ENCODE assay signal across 1 cellular context in the genomic region with DNA sequence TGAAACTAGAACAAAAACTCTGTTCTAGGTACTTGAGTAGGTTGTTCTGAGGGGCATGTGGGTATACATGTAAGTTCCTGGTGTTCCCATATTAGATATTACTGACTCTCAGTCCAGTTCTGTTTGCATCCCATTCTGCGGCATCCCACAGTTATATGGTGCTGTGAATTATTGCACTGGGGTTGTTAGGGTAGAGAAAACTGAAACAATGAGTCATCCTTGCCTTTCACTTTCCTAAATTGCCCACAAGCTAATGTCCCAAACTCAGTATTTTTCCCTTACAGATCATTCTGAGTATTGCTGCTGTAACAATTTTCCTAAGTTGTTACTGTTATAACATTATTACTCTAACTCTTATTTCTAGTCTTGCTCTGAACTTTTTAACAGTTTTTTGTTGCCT.
TF ChIP-seq lines count a peak whose summit lies in the region.

No MANE protein-coding gene starts in this region.

TF ChIP-seq in GM23338, 12 proteins besides CTCF, POLR2A, EP300 and RAD21 (continued from another document):
- TF ChIP-seq, protein P1, sequence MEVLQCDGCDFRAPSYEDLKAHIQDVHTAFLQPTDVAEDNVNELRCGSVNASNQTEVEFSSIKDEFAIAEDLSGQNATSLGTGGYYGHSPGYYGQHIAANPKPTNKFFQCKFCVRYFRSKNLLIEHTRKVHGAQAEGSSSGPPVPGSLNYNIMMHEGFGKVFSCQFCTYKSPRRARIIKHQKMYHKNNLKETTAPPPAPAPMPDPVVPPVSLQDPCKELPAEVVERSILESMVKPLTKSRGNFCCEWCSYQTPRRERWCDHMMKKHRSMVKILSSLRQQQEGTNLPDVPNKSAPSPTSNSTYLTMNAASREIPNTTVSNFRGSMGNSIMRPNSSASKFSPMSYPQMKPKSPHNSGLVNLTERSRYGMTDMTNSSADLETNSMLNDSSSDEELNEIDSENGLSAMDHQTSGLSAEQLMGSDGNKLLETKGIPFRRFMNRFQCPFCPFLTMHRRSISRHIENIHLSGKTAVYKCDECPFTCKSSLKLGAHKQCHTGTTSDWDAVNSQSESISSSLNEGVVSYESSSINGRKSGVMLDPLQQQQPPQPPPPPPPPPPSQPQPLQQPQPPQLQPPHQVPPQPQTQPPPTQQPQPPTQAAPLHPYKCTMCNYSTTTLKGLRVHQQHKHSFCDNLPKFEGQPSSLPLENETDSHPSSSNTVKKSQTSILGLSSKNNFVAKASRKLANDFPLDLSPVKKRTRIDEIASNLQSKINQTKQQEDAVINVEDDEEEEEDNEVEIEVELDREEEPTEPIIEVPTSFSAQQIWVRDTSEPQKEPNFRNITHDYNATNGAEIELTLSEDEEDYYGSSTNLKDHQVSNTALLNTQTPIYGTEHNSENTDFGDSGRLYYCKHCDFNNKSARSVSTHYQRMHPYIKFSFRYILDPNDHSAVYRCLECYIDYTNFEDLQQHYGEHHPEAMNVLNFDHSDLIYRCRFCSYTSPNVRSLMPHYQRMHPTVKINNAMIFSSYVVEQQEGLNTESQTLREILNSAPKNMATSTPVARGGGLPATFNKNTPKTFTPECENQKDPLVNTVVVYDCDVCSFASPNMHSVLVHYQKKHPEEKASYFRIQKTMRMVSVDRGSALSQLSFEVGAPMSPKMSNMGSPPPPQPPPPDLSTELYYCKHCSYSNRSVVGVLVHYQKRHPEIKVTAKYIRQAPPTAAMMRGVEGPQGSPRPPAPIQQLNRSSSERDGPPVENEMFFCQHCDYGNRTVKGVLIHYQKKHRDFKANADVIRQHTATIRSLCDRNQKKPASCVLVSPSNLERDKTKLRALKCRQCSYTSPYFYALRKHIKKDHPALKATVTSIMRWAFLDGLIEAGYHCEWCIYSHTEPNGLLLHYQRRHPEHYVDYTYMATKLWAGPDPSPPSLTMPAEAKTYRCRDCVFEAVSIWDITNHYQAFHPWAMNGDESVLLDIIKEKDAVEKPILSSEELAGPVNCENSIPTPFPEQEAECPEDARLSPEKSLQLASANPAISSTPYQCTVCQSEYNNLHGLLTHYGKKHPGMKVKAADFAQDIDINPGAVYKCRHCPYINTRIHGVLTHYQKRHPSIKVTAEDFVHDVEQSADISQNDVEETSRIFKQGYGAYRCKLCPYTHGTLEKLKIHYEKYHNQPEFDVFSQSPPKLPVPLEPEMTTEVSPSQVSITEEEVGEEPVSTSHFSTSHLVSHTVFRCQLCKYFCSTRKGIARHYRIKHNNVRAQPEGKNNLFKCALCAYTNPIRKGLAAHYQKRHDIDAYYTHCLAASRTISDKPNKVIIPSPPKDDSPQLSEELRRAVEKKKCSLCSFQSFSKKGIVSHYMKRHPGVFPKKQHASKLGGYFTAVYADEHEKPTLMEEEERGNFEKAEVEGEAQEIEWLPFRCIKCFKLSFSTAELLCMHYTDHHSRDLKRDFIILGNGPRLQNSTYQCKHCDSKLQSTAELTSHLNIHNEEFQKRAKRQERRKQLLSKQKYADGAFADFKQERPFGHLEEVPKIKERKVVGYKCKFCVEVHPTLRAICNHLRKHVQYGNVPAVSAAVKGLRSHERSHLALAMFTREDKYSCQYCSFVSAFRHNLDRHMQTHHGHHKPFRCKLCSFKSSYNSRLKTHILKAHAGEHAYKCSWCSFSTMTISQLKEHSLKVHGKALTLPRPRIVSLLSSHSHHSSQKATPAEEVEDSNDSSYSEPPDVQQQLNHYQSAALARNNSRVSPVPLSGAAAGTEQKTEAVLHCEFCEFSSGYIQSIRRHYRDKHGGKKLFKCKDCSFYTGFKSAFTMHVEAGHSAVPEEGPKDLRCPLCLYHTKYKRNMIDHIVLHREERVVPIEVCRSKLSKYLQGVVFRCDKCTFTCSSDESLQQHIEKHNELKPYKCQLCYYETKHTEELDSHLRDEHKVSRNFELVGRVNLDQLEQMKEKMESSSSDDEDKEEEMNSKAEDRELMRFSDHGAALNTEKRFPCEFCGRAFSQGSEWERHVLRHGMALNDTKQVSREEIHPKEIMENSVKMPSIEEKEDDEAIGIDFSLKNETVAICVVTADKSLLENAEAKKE (CRISPR knock-in tag; IDR thresholded peaks at IDR 0.05): no peak
- TF ChIP-seq NANOG (IDR thresholded peaks at IDR 0.05; ENCODE audit: borderline replicate concordance) (no peak), EZH2phosphoT487 (IDR thresholded peaks at IDR 0.05; ENCODE audit: unreplicated experiment) (no peak)
- TF ChIP-seq, protein P2, sequence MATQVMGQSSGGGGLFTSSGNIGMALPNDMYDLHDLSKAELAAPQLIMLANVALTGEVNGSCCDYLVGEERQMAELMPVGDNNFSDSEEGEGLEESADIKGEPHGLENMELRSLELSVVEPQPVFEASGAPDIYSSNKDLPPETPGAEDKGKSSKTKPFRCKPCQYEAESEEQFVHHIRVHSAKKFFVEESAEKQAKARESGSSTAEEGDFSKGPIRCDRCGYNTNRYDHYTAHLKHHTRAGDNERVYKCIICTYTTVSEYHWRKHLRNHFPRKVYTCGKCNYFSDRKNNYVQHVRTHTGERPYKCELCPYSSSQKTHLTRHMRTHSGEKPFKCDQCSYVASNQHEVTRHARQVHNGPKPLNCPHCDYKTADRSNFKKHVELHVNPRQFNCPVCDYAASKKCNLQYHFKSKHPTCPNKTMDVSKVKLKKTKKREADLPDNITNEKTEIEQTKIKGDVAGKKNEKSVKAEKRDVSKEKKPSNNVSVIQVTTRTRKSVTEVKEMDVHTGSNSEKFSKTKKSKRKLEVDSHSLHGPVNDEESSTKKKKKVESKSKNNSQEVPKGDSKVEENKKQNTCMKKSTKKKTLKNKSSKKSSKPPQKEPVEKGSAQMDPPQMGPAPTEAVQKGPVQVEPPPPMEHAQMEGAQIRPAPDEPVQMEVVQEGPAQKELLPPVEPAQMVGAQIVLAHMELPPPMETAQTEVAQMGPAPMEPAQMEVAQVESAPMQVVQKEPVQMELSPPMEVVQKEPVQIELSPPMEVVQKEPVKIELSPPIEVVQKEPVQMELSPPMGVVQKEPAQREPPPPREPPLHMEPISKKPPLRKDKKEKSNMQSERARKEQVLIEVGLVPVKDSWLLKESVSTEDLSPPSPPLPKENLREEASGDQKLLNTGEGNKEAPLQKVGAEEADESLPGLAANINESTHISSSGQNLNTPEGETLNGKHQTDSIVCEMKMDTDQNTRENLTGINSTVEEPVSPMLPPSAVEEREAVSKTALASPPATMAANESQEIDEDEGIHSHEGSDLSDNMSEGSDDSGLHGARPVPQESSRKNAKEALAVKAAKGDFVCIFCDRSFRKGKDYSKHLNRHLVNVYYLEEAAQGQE (IDR thresholded peaks at IDR 0.05; ENCODE audit: unreplicated experiment): no peak
